Comparison of ENCODE assay signal across 17 cellular contexts in genomic region chr11:83815736-83816135, GRCh38.
"Had no signal": no experiment of that assay in that cellular context is flagged by ENCODE, and none has a peak within 500 bp of the region (broad histone marks: within the 10 kb centered on the region; RNA-seq: fewer than 3 reads in every experiment).

No MANE protein-coding gene starts in this region.

- H3K27ac ChIP-seq: esophagus squamous epithelium, pancreas, spleen, thoracic aorta, upper lobe of right lung had no signal

- H3K27me3 Mint-ChIP-seq: activated CD8-positive, alpha-beta T cell treated with anti-CD3 and anti-CD28 coated beads for 36 hours; stimulated activated naive CD8-positive, alpha-beta T cell treated with anti-CD3 and anti-CD28 coated beads, Interleukin-15, amount 100 ng/mL, for 72 hours had no signal

- H3K36me3 ChIP-seq: esophagus squamous epithelium, pancreas, spleen, thoracic aorta, upper lobe of right lung had no signal

- DNase-seq: activated CD4-positive, alpha-beta T cell treated with anti-CD3 and anti-CD28 coated beads for 4 hours; activated CD8-positive, alpha-beta T cell treated with anti-CD3 and anti-CD28 coated beads for 36 hours; activated effector memory CD4-positive, alpha-beta T cell treated with Interleukin-2 at 50 U/mL for 16 hours; activated naive CD4-positive, alpha-beta T cell treated with anti-CD3 and anti-CD28 coated beads, Interleukin-2, amount 50 U/mL, for 16 hours; activated T-cell treated with anti-CD3 and anti-CD28 coated beads, Interleukin-2, amount 50 U/mL, for 4 hours; esophagus squamous epithelium; foreskin melanocyte; head of caudate nucleus; left colon; pancreas; spleen; stimulated activated naive CD8-positive, alpha-beta T cell treated with anti-CD3 and anti-CD28 coated beads, Interleukin-15, amount 100 ng/mL, for 72 hours; upper lobe of right lung had no signal

- H3K9me3 ChIP-seq: esophagus squamous epithelium, pancreas, spleen, thoracic aorta, upper lobe of right lung had no signal

- H3K4me3 Mint-ChIP-seq: activated CD8-positive, alpha-beta T cell treated with anti-CD3 and anti-CD28 coated beads for 36 hours; activated T-cell treated with anti-CD3 and anti-CD28 coated beads, Interleukin-2, amount 50 U/mL, for 4 hours; stimulated activated naive CD8-positive, alpha-beta T cell treated with anti-CD3 and anti-CD28 coated beads, Interleukin-15, amount 100 ng/mL, for 72 hours; T-helper 1 cell treated with Interleukin-12 subunit alpha and Interleukin-12 subunit beta and Interleukin-4 antibody, amounts not matched to agents 30 μg/mL and 1 μg/mL, for 36 hours had no signal

- ATAC-seq: activated CD8-positive, alpha-beta T cell treated with anti-CD3 and anti-CD28 coated beads for 36 hours; activated T-cell treated with anti-CD3 and anti-CD28 coated beads, Interleukin-2, amount 50 U/mL, for 4 hours; left colon; sciatic nerve; stimulated activated naive CD8-positive, alpha-beta T cell treated with anti-CD3 and anti-CD28 coated beads, Interleukin-15, amount 100 ng/mL, for 72 hours; upper lobe of right lung had no signal

- H3K4me3 ChIP-seq: esophagus squamous epithelium, lung, pancreas, spleen, thoracic aorta, upper lobe of right lung had no signal

- H3K27ac Mint-ChIP-seq: activated CD8-positive, alpha-beta T cell treated with anti-CD3 and anti-CD28 coated beads for 36 hours; stimulated activated naive CD8-positive, alpha-beta T cell treated with anti-CD3 and anti-CD28 coated beads, Interleukin-15, amount 100 ng/mL, for 72 hours; T-helper 1 cell treated with Interleukin-12 subunit alpha and Interleukin-12 subunit beta and Interleukin-4 antibody, amounts not matched to agents 30 μg/mL and 1 μg/mL, for 36 hours had no signal

- H3K27me3 ChIP-seq: esophagus squamous epithelium, pancreas, spleen, upper lobe of right lung had no signal

- H3K4me1 Mint-ChIP-seq: stimulated activated naive CD8-positive, alpha-beta T cell treated with anti-CD3 and anti-CD28 coated beads, Interleukin-15, amount 100 ng/mL, for 72 hours had no signal

- H3K9me3 Mint-ChIP-seq: activated CD8-positive, alpha-beta T cell treated with anti-CD3 and anti-CD28 coated beads for 36 hours; activated T-cell treated with anti-CD3 and anti-CD28 coated beads, Interleukin-2, amount 50 U/mL, for 4 hours; stimulated activated naive CD8-positive, alpha-beta T cell treated with anti-CD3 and anti-CD28 coated beads, Interleukin-15, amount 100 ng/mL, for 72 hours; T-helper 1 cell treated with Interleukin-12 subunit alpha and Interleukin-12 subunit beta and Interleukin-4 antibody, amounts not matched to agents 30 μg/mL and 1 μg/mL, for 36 hours had no signal

- H3K4me1 ChIP-seq: esophagus squamous epithelium, pancreas, spleen, upper lobe of right lung had no signal
